ENCODE assay signal across 16 cellular contexts in genomic region chr19:40144151-40144550, GRCh38. TPM values are rescaled to one million over a fixed set of nuclear protein-coding genes. Genes with fewer than 3 reads are reported as not detected.
A peak's percentile ranks its signal among the peaks of the same experiment; 100 is the strongest.
DNase-seq lines count a peak whose midpoint lies in the region; ATAC-seq and TF ChIP-seq lines count a peak whose summit lies in the region.
"Had no signal": no experiment of that assay in that cellular context is flagged by ENCODE, and none has a peak within 500 bp of the region (broad histone marks: within the 10 kb centered on the region; RNA-seq: fewer than 3 reads in every experiment).

No MANE protein-coding gene starts in this region.

- no peak overlapping the region for H3K4me2 ChIP-seq in neural cell (ENCODE audit: low read length)

- H2AFZ ChIP-seq in neural cell (ENCODE audit: low read depth, low read length): peak overlapping the region; percentile 9

- H3F3A ChIP-seq in neural cell (ENCODE audit: insufficient read depth, low read length, poor library complexity, severe bottlenecking): no peaks in the 10 kb centered on the region

- H3K27me3 Mint-ChIP-seq in activated CD8-positive, alpha-beta T cell treated with anti-CD3 and anti-CD28 coated beads, Interleukin-2, amount 10 ng/mL, durations not matched to agents 7 days and 5 days (ENCODE audit: low read depth): peaks cover 2% of the 10 kb centered on the region

- H3K9me3 ChIP-seq in neural cell (ENCODE audit: low read length): no peaks in the 10 kb centered on the region
- H3K9me3 ChIP-seq: gastrocnemius medialis, upper lobe of right lung had no signal

- no peaks in the 10 kb centered on the region for H3K9me3 Mint-ChIP-seq in activated CD8-positive, alpha-beta T cell treated with anti-CD3 and anti-CD28 coated beads, Interleukin-2, amount 10 ng/mL, durations not matched to agents 7 days and 5 days (ENCODE audit: insufficient read depth)
- H3K9me3 Mint-ChIP-seq: neural crest cell had no signal

- CTCF ChIA-PET in activated CD8-positive, alpha-beta T cell treated with anti-CD3 and anti-CD28 coated beads, Interleukin-2, amount 10 ng/mL, durations not matched to agents 7 days and 5 days (lab: Charles Lee): interaction anchor here (0.7 to 3.5 kb wide), 8 partner anchors 12 to 427 kb away, joined by 3 to 20 read pairs (median 4); no protein-coding TSS in a partner anchor

- H3K4me3 ChIP-seq in neural cell (ENCODE audit: low read length): no peak overlapping the region
- H3K4me3 ChIP-seq: gastrocnemius medialis, skin epidermis, upper lobe of right lung had no signal

- H3K36me3 ChIP-seq in neural cell (ENCODE audit: insufficient read depth, low read length): no peaks in the 10 kb centered on the region
- H3K36me3 ChIP-seq: gastrocnemius medialis, upper lobe of right lung had no signal

- peak overlapping the region; percentile 88 for H3K27ac Mint-ChIP-seq in activated CD8-positive, alpha-beta T cell treated with anti-CD3 and anti-CD28 coated beads, Interleukin-2, amount 10 ng/mL, durations not matched to agents 7 days and 5 days

- DNase-seq in NOMO-1 treated with DMSO at 0.1 percent for 48 hours (lab: John Stamatoyannopoulos, UW; ENCODE audit: unreplicated experiment) (peak; percentile 31), NOMO-1 treated with dmso at 0.1 percent for 144 hours (lab: John Stamatoyannopoulos, UW; ENCODE audit: unreplicated experiment) (no peak), NCI-H2227 treated with DMSO at 0.1 percent for 48 hours (lab: John Stamatoyannopoulos, UW) (no peak)
- DNase-seq in activated CD8-positive, alpha-beta T cell treated with anti-CD3 and anti-CD28 coated beads, Interleukin-2, amount 10 ng/mL, durations not matched to agents 7 days and 5 days: peak; percentile 46
- DNase-seq: 8988T; effector memory CD4-positive, alpha-beta T cell; gastrocnemius medialis; H7; NCI-H2081; upper lobe of right lung had no signal

- no peak for TF ChIP-seq RAD21 in neural cell (conservative IDR thresholded peaks at IDR 0.05)

- no peak for TF ChIP-seq CTCF in neural cell (IDR thresholded peaks at IDR 0.05; ENCODE audit: poor library complexity, severe bottlenecking)

- H3K27ac ChIP-seq in neural cell (ENCODE audit: low read length): no peak overlapping the region
- H3K27ac ChIP-seq: gastrocnemius medialis, upper lobe of right lung had no signal

- H3K4me1 Mint-ChIP-seq in activated CD8-positive, alpha-beta T cell treated with anti-CD3 and anti-CD28 coated beads, Interleukin-2, amount 10 ng/mL, durations not matched to agents 7 days and 5 days (ENCODE audit: low read depth): peaks cover 51% of the 10 kb centered on the region
- H3K4me1 Mint-ChIP-seq: neural crest cell had no signal

- no peaks in the 10 kb centered on the region for H3K27me3 ChIP-seq in neural cell (ENCODE audit: insufficient read depth, low read depth, low read length)
- H3K27me3 ChIP-seq: upper lobe of right lung had no signal

- POLR2A ChIA-PET in activated CD8-positive, alpha-beta T cell treated with anti-CD3 and anti-CD28 coated beads, Interleukin-2, amount 10 ng/mL, durations not matched to agents 7 days and 5 days (lab: Charles Lee): interaction anchor here (0.8 to 0.9 kb wide), 2 partner anchors 140 to 173 kb away, joined by 4 to 5 read pairs; partner anchors contain the start of genes AKT2 and PSMC4

- no peak overlapping the region for H3K9ac ChIP-seq in neural cell (ENCODE audit: low read length)

- ATAC-seq in HG03135 (IDR thresholded peaks at IDR 0.05; ENCODE audit: unreplicated experiment): peak; percentile 32
- peak; percentile 56 for ATAC-seq in activated CD8-positive, alpha-beta T cell treated with anti-CD3 and anti-CD28 coated beads, Interleukin-2, amount 10 ng/mL, durations not matched to agents 7 days and 5 days
- ATAC-seq in GM18909 (IDR thresholded peaks at IDR 0.05; ENCODE audit: poor library complexity, unreplicated experiment): no peak
- no peak for ATAC-seq in GM21447 (IDR thresholded peaks at IDR 0.05; ENCODE audit: unreplicated experiment)
- ATAC-seq: gastrocnemius medialis, upper lobe of right lung had no signal

- TF ChIP-seq EP300 in neural cell (conservative IDR thresholded peaks at IDR 0.05; ENCODE audit: poor library complexity, severe bottlenecking): no peak

- H3K4me3 Mint-ChIP-seq in activated CD8-positive, alpha-beta T cell treated with anti-CD3 and anti-CD28 coated beads, Interleukin-2, amount 10 ng/mL, durations not matched to agents 7 days and 5 days: peak overlapping the region; percentile 62
- H3K4me3 Mint-ChIP-seq: neural crest cell had no signal

- H3K79me2 ChIP-seq in neural cell (replicated peaks; ENCODE audit: insufficient read depth, low read length): no peaks in the 10 kb centered on the region

- no peaks in the 10 kb centered on the region for H3K9me2 ChIP-seq in neural cell (ENCODE audit: insufficient read depth, low read length)

- no peaks in the 10 kb centered on the region for H4K20me1 ChIP-seq in neural cell (ENCODE audit: insufficient read depth)

- H3K36me3 Mint-ChIP-seq in activated CD8-positive, alpha-beta T cell treated with anti-CD3 and anti-CD28 coated beads, Interleukin-2, amount 10 ng/mL, durations not matched to agents 7 days and 5 days (ENCODE audit: low read depth): no peaks in the 10 kb centered on the region

TF ChIP-seq in neural cell, 6 proteins besides CTCF, POLR2A, EP300 and RAD21:
- TF ChIP-seq MXI1 (conservative IDR thresholded peaks at IDR 0.05; ENCODE audit: poor library complexity, severe bottlenecking) (no peak), POLR2AphosphoS5 (IDR thresholded peaks at IDR 0.05) (no peak), TAF1 (IDR thresholded peaks at IDR 0.05; ENCODE audit: low read depth) (no peak), REST (IDR thresholded peaks at IDR 0.05; ENCODE audit: borderline replicate concordance) (no peak), SMC3 (conservative IDR thresholded peaks at IDR 0.05; ENCODE audit: poor library complexity) (no peak), EZH2 (IDR thresholded peaks at IDR 0.05; ENCODE audit: borderline replicate concordance, insufficient read depth, low read length, poor library complexity, severe bottlenecking) (no peak)
TF ChIP-seq in neural cell: peak in this region for 0.

RNA-seq across cellular contexts. Expression of gene MAP3K10, which starts 47.1 kb away (rescaled TPM):
- total RNA-seq in activated CD8-positive, alpha-beta T cell treated with anti-CD3 and anti-CD28 coated beads, Interleukin-2, amount 10 ng/mL, durations not matched to agents 7 days and 5 days: 10 to 100 TPM; 16.2 to 18.4 TPM
- 18.3 and 21.1 TPM in 2 replicates for polyA plus RNA-seq in neural cell
- polyA minus RNA-seq in neural cell: 46.4 and 48.9 TPM in 2 replicates

RNA-seq across cellular contexts. Expression of gene ZNF780A, which starts 53.4 kb away (rescaled TPM):
- 10 to 100 TPM; 17.9 to 21.6 TPM for total RNA-seq in activated CD8-positive, alpha-beta T cell treated with anti-CD3 and anti-CD28 coated beads, Interleukin-2, amount 10 ng/mL, durations not matched to agents 7 days and 5 days
- 7.4 and 8.4 TPM in 2 replicates for polyA plus RNA-seq in neural cell
- polyA minus RNA-seq in neural cell: 42.9 and 56.5 TPM in 2 replicates

Comparison
In these comparisons a context has a peak if more than half of its experiments do, and no peak if none do; other contexts are left out.
1. DNase-seq: peak in NOMO-1 treated with DMSO at 0.1 percent for 48 hours (single experiment) and activated CD8-positive, alpha-beta T cell treated with anti-CD3 and anti-CD28 coated beads, Interleukin-2, amount 10 ng/mL, durations not matched to agents 7 days and 5 days (single experiment); none in NOMO-1 treated with dmso at 0.1 percent for 144 hours (single experiment) and NCI-H2227 treated with DMSO at 0.1 percent for 48 hours (single experiment).
2. ATAC-seq: peak in HG03135 (single experiment) and activated CD8-positive, alpha-beta T cell treated with anti-CD3 and anti-CD28 coated beads, Interleukin-2, amount 10 ng/mL, durations not matched to agents 7 days and 5 days (single experiment); none in GM18909 (single experiment) and GM21447 (single experiment).